35 cellular contexts compared by ENCODE assay signal in genomic region chr12:125377093-125377492, GRCh38.
DNase-seq lines count a peak whose midpoint lies in the region; ATAC-seq, FAIRE-seq and TF ChIP-seq lines count a peak whose summit lies in the region.
"Had no signal": no experiment of that assay in that cellular context is flagged by ENCODE, and none has a peak within 500 bp of the region (broad histone marks: within the 10 kb centered on the region; RNA-seq: fewer than 3 reads in every experiment).

No MANE protein-coding gene starts in this region.

- no peaks in the 10 kb centered on the region for H3K36me3 Mint-ChIP-seq in osteocyte (ENCODE audit: unreplicated experiment)
- H3K36me3 Mint-ChIP-seq in stimulated activated effector memory CD8-positive, alpha-beta T cell treated with anti-CD3 and anti-CD28 coated beads, Interleukin-12 subunit alpha, Interleukin-12 subunit beta, amount 100 ng/mL, for 72 hours, result no peaks in the 10 kb centered on the region
- H3K36me3 Mint-ChIP-seq: CD14-positive monocyte; CD4-positive, alpha-beta memory T cell; CD4-positive, CD25-positive, alpha-beta regulatory T cell; CD8-positive, alpha-beta memory T cell; CD8-positive, alpha-beta T cell had no signal

- intact Hi-C loops in esophagus muscularis mucosa (cut with DNase I), result no loop called here

- H3K9me3 Mint-ChIP-seq in osteocyte (ENCODE audit: unreplicated experiment), result peaks cover 16% of the 10 kb centered on the region
- H3K9me3 Mint-ChIP-seq in stimulated activated effector memory CD8-positive, alpha-beta T cell treated with anti-CD3 and anti-CD28 coated beads, Interleukin-12 subunit alpha, Interleukin-12 subunit beta, amount 100 ng/mL, for 72 hours, result peaks cover 2% of the 10 kb centered on the region
- H3K9me3 Mint-ChIP-seq: CD8-positive, alpha-beta T cell had no signal

- H3K36me3 ChIP-seq in esophagus muscularis mucosa, result no peaks in the 10 kb centered on the region
- H3K36me3 ChIP-seq: BE2C; BLaER1; BLaER1 treated with 17β-estradiol and CSF1 and Interleukin-3, amounts not matched to agents 10 nM and 100 nM had no signal

- no peak overlapping the region for H3K4me3 ChIP-seq in esophagus muscularis mucosa
- H3K4me3 ChIP-seq: A549; BLaER1; BLaER1 treated with 17β-estradiol and CSF1 and Interleukin-3, amounts not matched to agents 10 nM and 100 nM had no signal

- TF ChIP-seq EP300 in esophagus muscularis mucosa (IDR thresholded peaks at IDR 0.05), result no peak

- no peaks in the 10 kb centered on the region for H3K4me1 Mint-ChIP-seq in osteocyte (ENCODE audit: unreplicated experiment)
- no peaks in the 10 kb centered on the region for H3K4me1 Mint-ChIP-seq in stimulated activated effector memory CD8-positive, alpha-beta T cell treated with anti-CD3 and anti-CD28 coated beads, Interleukin-12 subunit alpha, Interleukin-12 subunit beta, amount 100 ng/mL, for 72 hours
- H3K4me1 Mint-ChIP-seq: B cell; CD14-positive monocyte; CD4-positive, alpha-beta memory T cell; CD8-positive, alpha-beta memory T cell had no signal

- DNase-seq in esophagus muscularis mucosa (ENCODE audit: extremely low spot score), result peak; percentile 88
- DNase-seq in osteocyte (ENCODE audit: extremely low spot score, unreplicated experiment), result peak; percentile 57
- DNase-seq in stimulated activated effector memory CD8-positive, alpha-beta T cell treated with anti-CD3 and anti-CD28 coated beads, Interleukin-12 subunit alpha, Interleukin-12 subunit beta, amount 100 ng/mL, for 72 hours (ENCODE audit: low spot score in 2 of 2), result no peak
- DNase-seq in RCC 7860 (ENCODE audit: low spot score), result no peak
- DNase-seq: 8988T; ACHN; AML-193; BE2C; C1 segment of cervical spinal cord; Caco-2; Calu3; CD4-positive, alpha-beta memory T cell; CD4-positive, alpha-beta T cell; CD4-positive, CD25-positive, alpha-beta regulatory T cell; CD8-positive, alpha-beta memory T cell; CD8-positive, alpha-beta T cell; COR-L47; DMS 273 treated with DMSO at 0.1 percent for 48 hours; DMS153; DMS53; DMS79; DMS79 treated with DMSO at 0.1 percent for 48 hours; DND-41; EL had no signal

- H3K9me3 ChIP-seq in esophagus muscularis mucosa, result no peaks in the 10 kb centered on the region
- H3K9me3 ChIP-seq: A549, BE2C, BLaER1, Caco-2 had no signal

- H3K27me3 ChIP-seq in esophagus muscularis mucosa, result peaks cover 0 to 12% (median 0%) of the 10 kb centered on the region in 4 donors
- H3K27me3 ChIP-seq: BLaER1; BLaER1 treated with 17β-estradiol and CSF1 and Interleukin-3, amounts not matched to agents 10 nM and 100 nM had no signal

- no peaks in the 10 kb centered on the region for H3K4me1 ChIP-seq in esophagus muscularis mucosa
- H3K4me1 ChIP-seq: A549; BE2C; BLaER1; BLaER1 treated with 17β-estradiol and CSF1 and Interleukin-3, amounts not matched to agents 10 nM and 100 nM; Caco-2 had no signal

- ATAC-seq in stimulated activated effector memory CD8-positive, alpha-beta T cell treated with anti-CD3 and anti-CD28 coated beads, Interleukin-12 subunit alpha, Interleukin-12 subunit beta, amount 100 ng/mL, for 72 hours, result no peak
- ATAC-seq in HG02642 (IDR thresholded peaks at IDR 0.05; ENCODE audit: poor library complexity, unreplicated experiment), result no peak
- no peak for ATAC-seq in HG03139 (IDR thresholded peaks at IDR 0.05; ENCODE audit: unreplicated experiment)
- ATAC-seq: A549; CD8-positive, alpha-beta T cell had no signal

- no peaks in the 10 kb centered on the region for H3K27me3 Mint-ChIP-seq in osteocyte (ENCODE audit: unreplicated experiment)
- H3K27me3 Mint-ChIP-seq: CD4-positive, CD25-positive, alpha-beta regulatory T cell had no signal

- TF ChIP-seq CTCF in esophagus muscularis mucosa (IDR thresholded peaks at IDR 0.05) (no peak), osteocyte (IDR thresholded peaks at IDR 0.05) (no peak)

- H3K4me3 Mint-ChIP-seq in osteocyte (ENCODE audit: unreplicated experiment), result no peak overlapping the region
- no peak overlapping the region for H3K4me3 Mint-ChIP-seq in stimulated activated effector memory CD8-positive, alpha-beta T cell treated with anti-CD3 and anti-CD28 coated beads, Interleukin-12 subunit alpha, Interleukin-12 subunit beta, amount 100 ng/mL, for 72 hours
- H3K4me3 Mint-ChIP-seq: B cell; CD14-positive monocyte; CD4-positive, alpha-beta memory T cell; CD4-positive, alpha-beta T cell; CD4-positive, CD25-positive, alpha-beta regulatory T cell; CD8-positive, alpha-beta memory T cell; CD8-positive, alpha-beta T cell had no signal

- 94% methylated on average over 1 of the region's 1 CpG for WGBS in esophagus muscularis mucosa

- TF ChIP-seq POLR2A in esophagus muscularis mucosa (IDR thresholded peaks at IDR 0.05; ENCODE audit: low read depth), result no peak

- no peak for FAIRE-seq in RCC 7860 (lab: Jason Lieb, UNC)
- FAIRE-seq: A204.1, A549, D721Med had no signal

- no peak overlapping the region for H3K27ac Mint-ChIP-seq in osteocyte (ENCODE audit: unreplicated experiment)
- H3K27ac Mint-ChIP-seq in stimulated activated effector memory CD8-positive, alpha-beta T cell treated with anti-CD3 and anti-CD28 coated beads, Interleukin-12 subunit alpha, Interleukin-12 subunit beta, amount 100 ng/mL, for 72 hours, result peak overlapping the region; percentile 46
- H3K27ac Mint-ChIP-seq: B cell; CD14-positive monocyte; CD4-positive, alpha-beta memory T cell; CD4-positive, alpha-beta T cell; CD4-positive, CD25-positive, alpha-beta regulatory T cell; CD8-positive, alpha-beta memory T cell; CD8-positive, alpha-beta T cell had no signal

- H3K27ac ChIP-seq in esophagus muscularis mucosa (replicated peaks in 1 of 4), result no peak overlapping the region
- H3K27ac ChIP-seq: 22Rv1; A549; BLaER1; BLaER1 treated with 17β-estradiol and CSF1 and Interleukin-3, amounts not matched to agents 10 nM and 100 nM; C4-2B had no signal

Comparison
In these comparisons a context has a peak if more than half of its experiments do, and no peak if none do; other contexts are left out.
1. DNase-seq: peak in esophagus muscularis mucosa (single experiment) and osteocyte (single experiment); none in stimulated activated effector memory CD8-positive, alpha-beta T cell treated with anti-CD3 and anti-CD28 coated beads, Interleukin-12 subunit alpha, Interleukin-12 subunit beta, amount 100 ng/mL, for 72 hours (0 of 2) and RCC 7860 (single experiment).